In genomic region chr1:43312638-43313515, GRCh38 we compare ENCODE assay signal across 18 cellular contexts. TPM values are rescaled to one million over a fixed set of nuclear protein-coding genes. Genes with fewer than 3 reads are reported as not detected.
DNase-seq lines count a peak whose midpoint lies in the region; ATAC-seq, FAIRE-seq and TF ChIP-seq lines count a peak whose summit lies in the region.
"Had no signal": no experiment of that assay in that cellular context is flagged by ENCODE, and none has a peak within 500 bp of the region (broad histone marks: within the 10 kb centered on the region; RNA-seq: fewer than 3 reads in every experiment).

No MANE protein-coding gene starts in this region.

- H3K4ac ChIP-seq in IMR-90 (ENCODE audit: low read depth, low read length): no peak overlapping the region

- H3K56ac ChIP-seq in IMR-90 (ENCODE audit: extremely low read depth, insufficient read depth, low read length): no peak overlapping the region

- dilution Hi-C loops in IMR-90 (cut with HindIII; ENCODE audit: low sequenced_read_pairs, unreplicated experiment): no loop called here

- 80% methylated on average over 10 of the region's 25 CpGs; no CpG with 5 or more reads in 1 of the 2 experiments for WGBS in IMR-90 (ENCODE audit: extremely low coverage in 2 of 2, insufficient read length in 1 of 2), 2 experiments
- WGBS in HepG2 (ENCODE audit: low lambda C conversion rate): 31% methylated on average over 11 of the region's 25 CpGs

- H3K4me2 ChIP-seq in IMR-90 (ENCODE audit: low read depth, low read length): no peak overlapping the region
- H3K4me2 ChIP-seq in HepG2 (ENCODE audit: low read depth, low read length): peak overlapping the region; percentile 18; the same call in 1 of the 2 replicates

- no peak overlapping the region for H3K23ac ChIP-seq in IMR-90 (ENCODE audit: low read depth, low read length)

- TF ChIP-seq POLR2A in IMR-90 (IDR thresholded peaks at IDR 0.05; ENCODE audit: low read depth, low read length) (no peak), HepG2 (IDR thresholded peaks at IDR 0.05; ENCODE audit: insufficient read depth in 1 of 2, low read depth in 2 of 2, low read length in 2 of 2) (no peak)

- H3K9ac ChIP-seq in IMR-90 (ENCODE audit: low read depth, low read length) (no peak overlapping the region), HepG2 (ENCODE audit: insufficient read depth, low read depth, low read length) (no peak overlapping the region)

- H3K27ac ChIP-seq in IMR-90 (ENCODE audit: insufficient read depth, low read length): no peak overlapping the region
- no peak overlapping the region for H3K27ac ChIP-seq in HepG2 (ENCODE audit: extremely low read length, insufficient read depth, low read length)
- H3K27ac ChIP-seq: PC-9 had no signal

- peak overlapping the region; percentile 70 for H2AK9ac ChIP-seq in IMR-90 (replicated peaks; ENCODE audit: low read depth, low read length, poor library complexity)

- TF ChIP-seq CTCF in IMR-90 (conservative IDR thresholded peaks at IDR 0.05; ENCODE audit: low read depth, low read length) (no peak), bronchial epithelial cell (IDR thresholded peaks at IDR 0.05; ENCODE audit: insufficient read depth, low read length, severe bottlenecking) (no peak), HepG2 (CRISPR knock-in tag; IDR thresholded peaks at IDR 0.05) (no peak)

- H3K79me1 ChIP-seq in IMR-90 (ENCODE audit: low read depth in 1 of 2, low read length in 2 of 2): no peaks in the 10 kb centered on the region

- no peak overlapping the region for H2BK15ac ChIP-seq in IMR-90 (ENCODE audit: low read depth, low read length)

- no peak overlapping the region for H3K18ac ChIP-seq in IMR-90 (ENCODE audit: low read depth, low read length)

- no peaks in the 10 kb centered on the region for H3K79me2 ChIP-seq in HepG2 (ENCODE audit: insufficient read depth, low read length)

- H2BK120ac ChIP-seq in IMR-90 (ENCODE audit: low read depth, low read length): no peak overlapping the region

- H2AK5ac ChIP-seq in IMR-90 (ENCODE audit: low read depth, low read length): no peak overlapping the region

- H3K9me3 ChIP-seq in IMR-90 (ENCODE audit: control insufficient read depth, insufficient read depth, low read length) (no peaks in the 10 kb centered on the region), HepG2 (ENCODE audit: low read length) (no peaks in the 10 kb centered on the region)

- H3K27me3 ChIP-seq in IMR-90 (ENCODE audit: control insufficient read depth, insufficient read depth, low read length) (peaks cover 2% of the 10 kb centered on the region; the same call in 1 of the 2 replicates), bronchial epithelial cell (ENCODE audit: control insufficient read depth, insufficient read depth, low read length) (no peaks in the 10 kb centered on the region), HepG2 (ENCODE audit: control insufficient read depth in 1 of 2, insufficient read depth in 2 of 2, low read length in 2 of 2) (peaks cover 4 to 51% of the 10 kb centered on the region in 2 experiments; a peak in 4 of 5 replicates)

- H2BK5ac ChIP-seq in IMR-90 (ENCODE audit: low read depth, low read length, poor library complexity, severe bottlenecking): no peak overlapping the region

- H4K8ac ChIP-seq in IMR-90 (ENCODE audit: low read depth in 2 of 2, low read length in 2 of 2): no peak overlapping the region

- TF ChIP-seq RAD21 in IMR-90 (IDR thresholded peaks at IDR 0.05; ENCODE audit: low read length) (no peak), HepG2 (CRISPR knock-in tag; IDR thresholded peaks at IDR 0.05) (no peak)

- ATAC-seq in IMR-90 (ENCODE audit: low read depth) (no peak), HepG2 (peak; percentile 9; the same call in 1 of the 3 replicates), sciatic nerve (no peak)

- no peak overlapping the region for H3K14ac ChIP-seq in IMR-90 (replicated peaks; ENCODE audit: low read depth, low read length)

- no TSS peak for BruUV-seq in IMR-90 (replicated peaks; lab: Mats Ljungman, UMichigan)
- no TSS peak for BruUV-seq in HepG2 (replicated peaks; lab: Mats Ljungman, UMichigan)

- TF ChIP-seq EP300 in HepG2 (IDR thresholded peaks at IDR 0.05; ENCODE audit: low read depth in 2 of 2, low read length in 2 of 2) (peak in 1 of 2 experiments; percentile 40; a peak in 1 of 4 replicates), HepG2 (CRISPR knock-in tag; IDR thresholded peaks at IDR 0.05; ENCODE audit: borderline replicate concordance) (no peak)

- CTCF ChIA-PET in IMR-90 (lab: Yijun Ruan, JAX): no interaction called here
- CTCF ChIA-PET in HepG2 (lab: Yijun Ruan, JAX; ENCODE audit: low intra/inter-chr PET ratio, low total read pairs): no interaction called here

- H2AFZ ChIP-seq in IMR-90 (replicated peaks; ENCODE audit: low read length, poor library complexity) (no peak overlapping the region), HepG2 (ENCODE audit: low read length) (no peak overlapping the region)
- H2AFZ ChIP-seq: PC-9 had no signal

- H4K20me1 ChIP-seq in IMR-90 (ENCODE audit: insufficient read depth, low read length): no peaks in the 10 kb centered on the region; the same call in 1 of the 2 replicates
- H4K20me1 ChIP-seq in HepG2 (ENCODE audit: insufficient read depth, low read length): no peaks in the 10 kb centered on the region

- H3K36me3 ChIP-seq in IMR-90 (ENCODE audit: control insufficient read depth, insufficient read depth, low read length): no peaks in the 10 kb centered on the region
- no peaks in the 10 kb centered on the region for H3K36me3 ChIP-seq in bronchial epithelial cell (ENCODE audit: control insufficient read depth, insufficient read depth, low read length)
- H3K36me3 ChIP-seq in HepG2 (replicated peaks in 1 of 2; ENCODE audit: control insufficient read depth in 1 of 2, insufficient read depth in 2 of 2, low read length in 2 of 2): no peaks in the 10 kb centered on the region

- in situ Hi-C loops in IMR-90 (cut with MboI; ENCODE audit: low sequenced_read_pairs) (no loop called here), HepG2 (cut with HindIII; ENCODE audit: extremely low pct_ligation_motif_present, low pct_unique_long_range_greater_than_20kb) (no loop called here)

- intact Hi-C loops in IMR-90 (cut with micrococcal nuclease): no loop called here
- intact Hi-C loops in HepG2 (cut with micrococcal nuclease; ENCODE audit: unreplicated experiment): no loop called here
- intact Hi-C loops in sciatic nerve (cut with DNase I): no loop called here

- H4K5ac ChIP-seq in IMR-90 (ENCODE audit: low read depth, low read length): no peak overlapping the region

- POLR2A ChIA-PET in IMR-90 (lab: Charles Lee; ENCODE audit: unreplicated experiment) (no interaction called here), HepG2 (lab: Yijun Ruan, JAX) (no interaction called here)

- H3K4me3 ChIP-seq in IMR-90 (ENCODE audit: insufficient read depth, low read depth, low read length) (no peak overlapping the region), bronchial epithelial cell (ENCODE audit: low read depth, low read length) (no peak overlapping the region), HepG2 (replicated peaks in 1 of 3; ENCODE audit: insufficient read depth in 1 of 3, low read depth in 2 of 3, low read length in 3 of 3) (no peak overlapping the region)
- H3K4me3 ChIP-seq: PC-9 had no signal

- no peak for DNase-seq in IMR-90
- no peak for DNase-seq in bronchial epithelial cell (ENCODE audit: low read depth)
- DNase-seq in HepG2 (ENCODE audit: low spot score): no peak
- peak; percentile 47 for DNase-seq in sciatic nerve (ENCODE audit: low spot score)
- no peak for DNase-seq in ureter (ENCODE audit: low spot score)
- DNase-seq in DMS114 treated with DMSO at 0.1 percent for 48 hours (lab: John Stamatoyannopoulos, UW; ENCODE audit: unreplicated experiment): no peak
- DNase-seq in AML-193 (lab: John Stamatoyannopoulos, UW): no peak
- DNase-seq: Calu3; CD4-positive, CD25-positive, alpha-beta regulatory T cell; H9; Karpas-422; MM.1S; NCI-H1105; NCI-H1694; NCI-H510A treated with DMSO at 0.1 percent for 48 hours; NCI-H82; PC-9 had no signal

- FAIRE-seq in bronchial epithelial cell (lab: Jason Lieb, UNC): peak; percentile 28
- no peak for FAIRE-seq in HepG2 (lab: Jason Lieb, UNC)

- no peak overlapping the region for H2BK20ac ChIP-seq in IMR-90 (ENCODE audit: low read depth, low read length)

- H3K4me1 ChIP-seq in IMR-90 (ENCODE audit: control insufficient read depth, insufficient read depth, low read length): peaks cover under 1% of the 10 kb centered on the region; the same call in 1 of the 2 replicates
- H3K4me1 ChIP-seq in HepG2 (ENCODE audit: insufficient read depth, low read length): peaks cover 31% of the 10 kb centered on the region

- no peak overlapping the region for H4K91ac ChIP-seq in IMR-90 (ENCODE audit: insufficient read depth, low read depth, low read length)

- 0 out of 2 replicates have a peak, but pooled peaks cover 3% of the 10 kb centered on the region for H3K9me1 ChIP-seq in IMR-90 (ENCODE audit: insufficient read depth, low read length)

RNA-seq across cellular contexts. Expression of gene TIE1, which starts 12.1 kb away (rescaled TPM):
- total RNA-seq in IMR-90 (2012; rRNA removed) (2.3 and 3.3 TPM in 2 replicates), bronchial epithelial cell (0.53 TPM in 1 of 2 replicates, not detected in the other), HepG2 (2016; rRNA removed; fragmentation: Illumina TruSeq; extraction: Trizol) (0.20 and 0.84 TPM in 2 replicates), sciatic nerve (58.0 TPM), ureter (21.4 TPM)
- polyA plus RNA-seq in IMR-90 (2012; rRNA removed) (7.5 and 8.5 TPM in 2 replicates), HepG2 (2011; rRNA removed) (0.58 and 2.5 TPM in 2 replicates)
- polyA plus RNA-seq in IMR-90 (2012; cell fraction: cytosol; rRNA removed): 3.5 and 5.9 TPM in 2 replicates
- 9.5 and 18.0 TPM in 2 replicates for polyA plus RNA-seq in IMR-90 (2012; cell fraction: nucleus; rRNA removed; ENCODE audit: low replicate concordance)
- not detected in 2 replicates for total RNA-seq in HepG2 (2016; cell fraction: cytosol; rRNA removed; fragmentation: Illumina TruSeq; extraction: Trizol; ENCODE audit: low read depth)
- 0.30 and 0.76 TPM in 2 replicates for total RNA-seq in HepG2 (2016; cell fraction: insoluble cytoplasmic fraction; rRNA removed; fragmentation: Illumina TruSeq; extraction: Trizol)
- 0.10 and 0.19 TPM in 2 replicates for total RNA-seq in HepG2 (2016; cell fraction: membrane; rRNA removed; fragmentation: Illumina TruSeq; extraction: Trizol)
- total RNA-seq in HepG2 (2016; cell fraction: nucleus; rRNA removed; fragmentation: Illumina TruSeq; extraction: Trizol): 1.3 TPM in 2 replicates
- polyA plus RNA-seq in HepG2 (2011; cell fraction: cytosol; rRNA removed): 0.72 and 1.1 TPM in 2 replicates
- polyA plus RNA-seq in HepG2 (2011; cell fraction: nucleus; rRNA removed): 2.4 and 4.2 TPM in 2 replicates
- polyA plus RNA-seq in HepG2 (2012): 0.35 and 1.3 TPM in 2 replicates
- polyA plus RNA-seq in HepG2 (2016; cell fraction: cytosol; fragmentation: Illumina TruSeq; extraction: Trizol; ENCODE audit: low read depth): 0.09 and 0.11 TPM in 2 replicates
- 0.36 and 0.49 TPM in 2 replicates for polyA plus RNA-seq in HepG2 (2016; cell fraction: insoluble cytoplasmic fraction; fragmentation: Illumina TruSeq; extraction: Trizol; ENCODE audit: low read depth)
- polyA plus RNA-seq in HepG2 (2016; cell fraction: membrane; fragmentation: Illumina TruSeq; extraction: Trizol; ENCODE audit: low read depth): 0.06 and 0.20 TPM in 2 replicates
- polyA plus RNA-seq in HepG2 (2016; cell fraction: nucleus; fragmentation: Illumina TruSeq; extraction: Trizol; ENCODE audit: insufficient read depth, low read depth): 0.96 and 1.3 TPM in 2 replicates
- 4.2 TPM in 1 of 2 replicates, not detected in the other for polyA minus RNA-seq in HepG2 (2011; rRNA and poly(A)+ RNA removed; ENCODE audit: low replicate concordance)
- polyA minus RNA-seq in HepG2 (2011; cell fraction: cytosol; rRNA and poly(A)+ RNA removed): 0.88 and 2.3 TPM in 2 replicates
- polyA minus RNA-seq in HepG2 (2011; cell fraction: nucleus; rRNA and poly(A)+ RNA removed): 0.75 and 0.77 TPM in 2 replicates
- total RNA-seq: A673, Calu3, PC-9 had no signal
- polyA plus RNA-seq: CD4-positive, CD25-positive, alpha-beta regulatory T cell had no signal

RNA-seq across cellular contexts. Expression of gene MPL, which starts 24.7 kb away (rescaled TPM):
- total RNA-seq in IMR-90 (2012; rRNA removed) (not detected in 2 replicates), bronchial epithelial cell (not detected in 2 replicates), HepG2 (2016; rRNA removed; fragmentation: Illumina TruSeq; extraction: Trizol) (not detected in 2 replicates), sciatic nerve (0.40 TPM), ureter (0.55 TPM)
- polyA plus RNA-seq in IMR-90 (2012; rRNA removed) (0.12 TPM in 1 of 2 replicates, not detected in the other), HepG2 (2011; rRNA removed) (not detected in 2 replicates)
- polyA plus RNA-seq in IMR-90 (2012; cell fraction: cytosol; rRNA removed): 0.02 TPM in 1 of 2 replicates, not detected in the other
- polyA plus RNA-seq in IMR-90 (2012; cell fraction: nucleus; rRNA removed; ENCODE audit: low replicate concordance): not detected in 2 replicates
- 0.30 TPM in 1 of 2 replicates, not detected in the other for total RNA-seq in HepG2 (2016; cell fraction: cytosol; rRNA removed; fragmentation: Illumina TruSeq; extraction: Trizol; ENCODE audit: low read depth)
- total RNA-seq in HepG2 (2016; cell fraction: insoluble cytoplasmic fraction; rRNA removed; fragmentation: Illumina TruSeq; extraction: Trizol): not detected in 2 replicates
- total RNA-seq in HepG2 (2016; cell fraction: membrane; rRNA removed; fragmentation: Illumina TruSeq; extraction: Trizol): not detected in 2 replicates
- total RNA-seq in HepG2 (2016; cell fraction: nucleus; rRNA removed; fragmentation: Illumina TruSeq; extraction: Trizol): not detected in 2 replicates
- polyA plus RNA-seq in HepG2 (2011; cell fraction: cytosol; rRNA removed): not detected in 2 replicates
- not detected in 2 replicates for polyA plus RNA-seq in HepG2 (2011; cell fraction: nucleus; rRNA removed)
- polyA plus RNA-seq in HepG2 (2012): not detected in 2 replicates
- not detected in 2 replicates for polyA plus RNA-seq in HepG2 (2016; cell fraction: cytosol; fragmentation: Illumina TruSeq; extraction: Trizol; ENCODE audit: low read depth)
- polyA plus RNA-seq in HepG2 (2016; cell fraction: insoluble cytoplasmic fraction; fragmentation: Illumina TruSeq; extraction: Trizol; ENCODE audit: low read depth): 0.12 TPM in 1 of 2 replicates, not detected in the other
- not detected in 2 replicates for polyA plus RNA-seq in HepG2 (2016; cell fraction: membrane; fragmentation: Illumina TruSeq; extraction: Trizol; ENCODE audit: low read depth)
- not detected in 2 replicates for polyA plus RNA-seq in HepG2 (2016; cell fraction: nucleus; fragmentation: Illumina TruSeq; extraction: Trizol; ENCODE audit: insufficient read depth, low read depth)
- 0.54 TPM in 1 of 2 replicates, not detected in the other for polyA minus RNA-seq in HepG2 (2011; rRNA and poly(A)+ RNA removed; ENCODE audit: low replicate concordance)
- polyA minus RNA-seq in HepG2 (2011; cell fraction: cytosol; rRNA and poly(A)+ RNA removed): not detected in 2 replicates
- polyA minus RNA-seq in HepG2 (2011; cell fraction: nucleus; rRNA and poly(A)+ RNA removed): not detected in 2 replicates
- total RNA-seq: A673, H9 had no signal
- polyA plus RNA-seq: CD4-positive, CD25-positive, alpha-beta regulatory T cell had no signal

RNA-seq across cellular contexts. Expression of gene C1orf210, which starts 27.5 kb away (rescaled TPM):
- total RNA-seq in IMR-90 (2012; rRNA removed): not detected in 2 replicates
- polyA plus RNA-seq in IMR-90 (2012; rRNA removed): not detected in 2 replicates
- polyA plus RNA-seq in IMR-90 (2012; cell fraction: cytosol; rRNA removed): 0.05 TPM in 1 of 2 replicates, not detected in the other
- not detected in 2 replicates for polyA plus RNA-seq in IMR-90 (2012; cell fraction: nucleus; rRNA removed; ENCODE audit: low replicate concordance)
- 3.4 and 11.4 TPM in 2 replicates for total RNA-seq in bronchial epithelial cell
- total RNA-seq in HepG2 (2016; rRNA removed; fragmentation: Illumina TruSeq; extraction: Trizol): 0.49 and 0.52 TPM in 2 replicates
- 0.44 TPM in 1 of 2 replicates, not detected in the other for total RNA-seq in HepG2 (2016; cell fraction: cytosol; rRNA removed; fragmentation: Illumina TruSeq; extraction: Trizol; ENCODE audit: low read depth)
- total RNA-seq in HepG2 (2016; cell fraction: insoluble cytoplasmic fraction; rRNA removed; fragmentation: Illumina TruSeq; extraction: Trizol): 0.52 and 0.54 TPM in 2 replicates
- total RNA-seq in HepG2 (2016; cell fraction: membrane; rRNA removed; fragmentation: Illumina TruSeq; extraction: Trizol): 0.45 and 0.71 TPM in 2 replicates
- 0.87 TPM in 1 of 2 replicates, not detected in the other for total RNA-seq in HepG2 (2016; cell fraction: nucleus; rRNA removed; fragmentation: Illumina TruSeq; extraction: Trizol)
- 5.1 and 7.1 TPM in 2 replicates for polyA plus RNA-seq in HepG2 (2011; rRNA removed)
- 4.7 and 8.4 TPM in 2 replicates for polyA plus RNA-seq in HepG2 (2011; cell fraction: cytosol; rRNA removed)
- polyA plus RNA-seq in HepG2 (2011; cell fraction: nucleus; rRNA removed): 0.98 and 2.3 TPM in 2 replicates
- 4.4 and 6.7 TPM in 2 replicates for polyA plus RNA-seq in HepG2 (2012)
- 0.37 and 0.51 TPM in 2 replicates for polyA plus RNA-seq in HepG2 (2016; cell fraction: cytosol; fragmentation: Illumina TruSeq; extraction: Trizol; ENCODE audit: low read depth)
- polyA plus RNA-seq in HepG2 (2016; cell fraction: insoluble cytoplasmic fraction; fragmentation: Illumina TruSeq; extraction: Trizol; ENCODE audit: low read depth): 0.97 and 1.6 TPM in 2 replicates
- 0.76 and 0.95 TPM in 2 replicates for polyA plus RNA-seq in HepG2 (2016; cell fraction: membrane; fragmentation: Illumina TruSeq; extraction: Trizol; ENCODE audit: low read depth)
- polyA plus RNA-seq in HepG2 (2016; cell fraction: nucleus; fragmentation: Illumina TruSeq; extraction: Trizol; ENCODE audit: insufficient read depth, low read depth): 0.73 and 0.75 TPM in 2 replicates
- polyA minus RNA-seq in HepG2 (2011; rRNA and poly(A)+ RNA removed; ENCODE audit: low replicate concordance): 2.2 TPM in 1 of 2 replicates, not detected in the other
- polyA minus RNA-seq in HepG2 (2011; cell fraction: cytosol; rRNA and poly(A)+ RNA removed): 0.97 and 1.5 TPM in 2 replicates
- polyA minus RNA-seq in HepG2 (2011; cell fraction: nucleus; rRNA and poly(A)+ RNA removed): 1.4 TPM in 1 of 2 replicates, not detected in the other
- not detected for total RNA-seq in sciatic nerve
- total RNA-seq in ureter: 12.0 TPM
- total RNA-seq: A673; CD4-positive, CD25-positive, alpha-beta regulatory T cell had no signal
- polyA plus RNA-seq: CD4-positive, CD25-positive, alpha-beta regulatory T cell had no signal

RNA-seq across cellular contexts. Expression of gene TMEM125, which starts 43.1 kb away (rescaled TPM):
- total RNA-seq in IMR-90 (2012; rRNA removed) (under 0.01 TPM in 1 of 2 replicates, not detected in the other), bronchial epithelial cell (9.5 and 23.9 TPM in 2 replicates), HepG2 (2016; rRNA removed; fragmentation: Illumina TruSeq; extraction: Trizol) (not detected in 2 replicates), sciatic nerve (3.2 TPM), ureter (12.1 TPM)
- polyA plus RNA-seq in IMR-90 (2012; rRNA removed) (0.03 and 0.10 TPM in 2 replicates), HepG2 (2011; rRNA removed) (0.03 TPM in 1 of 2 replicates, not detected in the other)
- 0.09 and 0.14 TPM in 2 replicates for polyA plus RNA-seq in IMR-90 (2012; cell fraction: cytosol; rRNA removed)
- polyA plus RNA-seq in IMR-90 (2012; cell fraction: nucleus; rRNA removed; ENCODE audit: low replicate concordance): 0.06 and 0.24 TPM in 2 replicates
- not detected in 2 replicates for total RNA-seq in HepG2 (2016; cell fraction: cytosol; rRNA removed; fragmentation: Illumina TruSeq; extraction: Trizol; ENCODE audit: low read depth)
- not detected in 2 replicates for total RNA-seq in HepG2 (2016; cell fraction: insoluble cytoplasmic fraction; rRNA removed; fragmentation: Illumina TruSeq; extraction: Trizol)
- not detected in 2 replicates for total RNA-seq in HepG2 (2016; cell fraction: membrane; rRNA removed; fragmentation: Illumina TruSeq; extraction: Trizol)
- total RNA-seq in HepG2 (2016; cell fraction: nucleus; rRNA removed; fragmentation: Illumina TruSeq; extraction: Trizol): not detected in 2 replicates
- 0.08 TPM in 2 replicates for polyA plus RNA-seq in HepG2 (2011; cell fraction: cytosol; rRNA removed)
- polyA plus RNA-seq in HepG2 (2011; cell fraction: nucleus; rRNA removed): 0.09 TPM in 1 of 2 replicates, not detected in the other
- 0.07 TPM in 1 of 2 replicates, not detected in the other for polyA plus RNA-seq in HepG2 (2012)
- not detected in 2 replicates for polyA plus RNA-seq in HepG2 (2016; cell fraction: cytosol; fragmentation: Illumina TruSeq; extraction: Trizol; ENCODE audit: low read depth)
- not detected in 2 replicates for polyA plus RNA-seq in HepG2 (2016; cell fraction: insoluble cytoplasmic fraction; fragmentation: Illumina TruSeq; extraction: Trizol; ENCODE audit: low read depth)
- not detected in 2 replicates for polyA plus RNA-seq in HepG2 (2016; cell fraction: membrane; fragmentation: Illumina TruSeq; extraction: Trizol; ENCODE audit: low read depth)
- not detected in 2 replicates for polyA plus RNA-seq in HepG2 (2016; cell fraction: nucleus; fragmentation: Illumina TruSeq; extraction: Trizol; ENCODE audit: insufficient read depth, low read depth)
- polyA minus RNA-seq in HepG2 (2011; rRNA and poly(A)+ RNA removed; ENCODE audit: low replicate concordance): 0.22 TPM in 1 of 2 replicates, not detected in the other
- polyA minus RNA-seq in HepG2 (2011; cell fraction: cytosol; rRNA and poly(A)+ RNA removed): not detected in 2 replicates
- not detected in 2 replicates for polyA minus RNA-seq in HepG2 (2011; cell fraction: nucleus; rRNA and poly(A)+ RNA removed)
- total RNA-seq: A673; CD4-positive, CD25-positive, alpha-beta regulatory T cell had no signal
- polyA plus RNA-seq: CD4-positive, CD25-positive, alpha-beta regulatory T cell had no signal

RNA-seq across cellular contexts. Expression of gene CDC20, which starts 45.9 kb away (rescaled TPM):
- total RNA-seq in IMR-90 (2012; rRNA removed): 78.0 and 103 TPM in 2 replicates
- 107 and 115 TPM in 2 replicates for polyA plus RNA-seq in IMR-90 (2012; rRNA removed)
- 75.5 and 90.0 TPM in 2 replicates for polyA plus RNA-seq in IMR-90 (2012; cell fraction: cytosol; rRNA removed)
- 26.3 and 75.6 TPM in 2 replicates for polyA plus RNA-seq in IMR-90 (2012; cell fraction: nucleus; rRNA removed; ENCODE audit: low replicate concordance)
- 2.6 and 3.1 TPM in 2 replicates for total RNA-seq in bronchial epithelial cell
- total RNA-seq in HepG2 (2016; rRNA removed; fragmentation: Illumina TruSeq; extraction: Trizol): 90.0 and 97.8 TPM in 2 replicates
- total RNA-seq in HepG2 (2016; cell fraction: cytosol; rRNA removed; fragmentation: Illumina TruSeq; extraction: Trizol; ENCODE audit: low read depth): 46.4 and 52.0 TPM in 2 replicates
- total RNA-seq in HepG2 (2016; cell fraction: insoluble cytoplasmic fraction; rRNA removed; fragmentation: Illumina TruSeq; extraction: Trizol): 83.1 and 89.9 TPM in 2 replicates
- 44.6 and 48.1 TPM in 2 replicates for total RNA-seq in HepG2 (2016; cell fraction: membrane; rRNA removed; fragmentation: Illumina TruSeq; extraction: Trizol)
- total RNA-seq in HepG2 (2016; cell fraction: nucleus; rRNA removed; fragmentation: Illumina TruSeq; extraction: Trizol): 41.5 and 42.9 TPM in 2 replicates
- 39.5 and 57.9 TPM in 2 replicates for polyA plus RNA-seq in HepG2 (2011; rRNA removed)
- 30.0 and 51.5 TPM in 2 replicates for polyA plus RNA-seq in HepG2 (2011; cell fraction: cytosol; rRNA removed)
- 32.3 and 62.8 TPM in 2 replicates for polyA plus RNA-seq in HepG2 (2011; cell fraction: nucleus; rRNA removed)
- 30.3 and 42.3 TPM in 2 replicates for polyA plus RNA-seq in HepG2 (2012)
- 55.7 and 55.8 TPM in 2 replicates for polyA plus RNA-seq in HepG2 (2016; cell fraction: cytosol; fragmentation: Illumina TruSeq; extraction: Trizol; ENCODE audit: low read depth)
- polyA plus RNA-seq in HepG2 (2016; cell fraction: insoluble cytoplasmic fraction; fragmentation: Illumina TruSeq; extraction: Trizol; ENCODE audit: low read depth): 111 and 128 TPM in 2 replicates
- polyA plus RNA-seq in HepG2 (2016; cell fraction: membrane; fragmentation: Illumina TruSeq; extraction: Trizol; ENCODE audit: low read depth): 48.3 and 54.4 TPM in 2 replicates
- 82.6 and 84.9 TPM in 2 replicates for polyA plus RNA-seq in HepG2 (2016; cell fraction: nucleus; fragmentation: Illumina TruSeq; extraction: Trizol; ENCODE audit: insufficient read depth, low read depth)
- polyA minus RNA-seq in HepG2 (2011; rRNA and poly(A)+ RNA removed; ENCODE audit: low replicate concordance): 131 and 377 TPM in 2 replicates
- 20.8 and 38.2 TPM in 2 replicates for polyA minus RNA-seq in HepG2 (2011; cell fraction: cytosol; rRNA and poly(A)+ RNA removed)
- 12.4 and 21.2 TPM in 2 replicates for polyA minus RNA-seq in HepG2 (2011; cell fraction: nucleus; rRNA and poly(A)+ RNA removed)
- total RNA-seq in sciatic nerve: 1.9 TPM
- total RNA-seq in ureter: 2.0 TPM
